Comparison of ENCODE assay signal across 22 cellular contexts in the genomic region with DNA sequence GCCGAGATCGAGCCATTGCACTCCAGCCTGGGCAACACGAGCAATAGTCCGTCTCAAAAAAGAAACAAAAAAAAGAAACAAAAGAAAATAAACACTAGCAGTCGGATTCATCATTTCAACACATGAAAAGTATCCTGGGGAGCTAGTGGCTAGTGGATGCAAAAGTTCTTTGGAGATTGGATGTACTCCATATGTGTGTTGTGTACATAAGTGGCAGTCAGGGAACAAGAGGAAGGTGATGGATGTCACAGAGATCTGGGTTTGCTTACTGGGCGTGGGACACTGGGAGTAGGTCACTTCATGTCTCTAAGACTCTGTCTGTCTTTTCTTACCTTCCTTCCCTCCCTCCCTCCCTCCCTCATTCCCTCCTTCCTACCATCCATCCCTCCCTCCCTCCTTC.
"Had no signal": no experiment of that assay in that cellular context is flagged by ENCODE, and none has a peak within 500 bp of the region (broad histone marks: within the 10 kb centered on the region; RNA-seq: fewer than 3 reads in every experiment).

No MANE protein-coding gene starts in this region.

- H3K4me3 ChIP-seq: thoracic aorta, upper lobe of left lung had no signal

- DNase-seq: activated CD4-positive, alpha-beta memory T cell treated with anti-CD3 and anti-CD28 coated beads, Interleukin-2, amount 10 ng/mL, durations not matched to agents 7 days and 5 days; activated CD4-positive, alpha-beta T cell treated with anti-CD3 and anti-CD28 coated beads, Interleukin-2, amount 10 ng/mL, durations not matched to agents 24 days and 14 days; activated CD4-positive, CD25-positive, alpha-beta regulatory T cell; activated effector memory CD4-positive, alpha-beta T cell treated with anti-CD3 and anti-CD28 coated beads, Interleukin-2, amount 50 U/mL, for 16 hours; activated naive CD4-positive, alpha-beta T cell treated with anti-CD3 and anti-CD28 coated beads, Interleukin-2, amount 10 ng/mL, durations not matched to agents 7 days and 5 days; activated T-cell treated with anti-CD3 and anti-CD28 coated beads, Interleukin-2, amount 50 U/mL, for 72 hours; amygdala; dermis blood vessel endothelial cell; effector CD8-positive, alpha-beta T cell; erythroblast; head of caudate nucleus; left cardiac atrium; mesenchymal stem cell; nephron progenitor cell; occipital lobe; stimulated activated CD4-positive, alpha-beta T cell treated with anti-CD3 and anti-CD28 coated beads, Interleukin-4, amount 100 ng/mL, for 24 hours; stimulated activated naive CD4-positive, alpha-beta T cell treated with Interleukin-2 at 50 U/mL for 16 hours; T-helper 17 cell; upper lobe of left lung had no signal

- FAIRE-seq: frontal cortex, islet of Langerhans had no signal

- ATAC-seq: activated T-cell treated with anti-CD3 and anti-CD28 coated beads, Interleukin-2, amount 50 U/mL, for 72 hours; left cardiac atrium; T-helper 17 cell had no signal

- H3K27me3 ChIP-seq: upper lobe of left lung had no signal

- H3K4me1 ChIP-seq: upper lobe of left lung had no signal

- H3K27ac ChIP-seq: thoracic aorta, upper lobe of left lung had no signal
